8 cellular contexts compared by ENCODE assay signal in the genomic region with DNA sequence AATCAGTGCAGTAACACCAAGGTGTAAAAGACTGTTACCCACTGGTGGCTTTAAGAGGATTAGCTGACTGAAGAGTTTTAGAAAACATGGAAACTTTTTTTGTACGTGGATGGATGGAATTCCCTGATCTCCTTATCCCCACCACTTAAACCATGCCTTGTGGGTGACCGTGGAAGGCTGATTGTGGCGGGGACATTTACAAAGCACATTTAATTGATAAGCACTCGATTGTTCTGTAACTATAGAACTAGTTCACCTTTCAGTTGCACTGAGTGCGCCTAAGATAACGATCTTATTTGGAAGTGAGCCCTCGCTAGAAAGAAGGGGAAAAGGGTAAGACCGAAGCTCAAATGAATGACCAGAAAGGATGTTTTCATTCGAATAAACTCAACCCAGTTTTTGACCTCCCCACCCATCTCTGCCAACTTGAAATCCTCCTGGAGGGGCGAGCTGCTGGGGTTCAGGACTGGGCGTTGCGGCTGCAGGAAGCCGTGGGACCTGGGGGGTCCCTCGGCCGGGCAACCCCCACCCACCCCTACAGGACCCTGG. TPM values are rescaled to one million over a fixed set of nuclear protein-coding genes. Genes with fewer than 3 reads are reported as not detected.
DNase-seq lines count a peak whose midpoint lies in the region; ATAC-seq and TF ChIP-seq lines count a peak whose summit lies in the region.

No MANE protein-coding gene starts in this region.

- H3K36me3 Mint-ChIP-seq in activated T-helper 1 cell treated with anti-CD3 and anti-CD28 coated beads, Interleukin-12 subunit alpha, Interleukin-12 subunit beta, Interleukin-2, Interleukin-4 antibody, amounts not matched to agents 30 ng/mL and 10 ng/mL and 1 ng/mL, durations not matched to agents 14 hours and 24 hours and 36 hours (ENCODE audit: low read depth), result peaks cover 13% of the 10 kb centered on the region

- no peak for TF ChIP-seq CTCF in smooth muscle cell (IDR thresholded peaks at IDR 0.05; ENCODE audit: borderline replicate concordance, insufficient read depth, poor library complexity, severe bottlenecking)

- peaks cover 23% of the 10 kb centered on the region for H3F3A ChIP-seq in smooth muscle cell (ENCODE audit: low read depth)

- H3K9ac ChIP-seq in smooth muscle cell (ENCODE audit: low read depth), result no peak overlapping the region

- peak; percentile 72 for DNase-seq in DMS53 (lab: John Stamatoyannopoulos, UW)
- DNase-seq in HuH-7 (ENCODE audit: low spot score), result peak; percentile 30
- no peak for DNase-seq in activated T-helper 1 cell treated with anti-CD3 and anti-CD28 coated beads, Interleukin-12 subunit alpha, Interleukin-12 subunit beta, Interleukin-2, Interleukin-4 antibody, amounts not matched to agents 30 ng/mL and 10 ng/mL and 1 ng/mL, durations not matched to agents 14 hours and 24 hours and 36 hours (ENCODE audit: low spot score)
- DNase-seq in smooth muscle cell (lab: John Stamatoyannopoulos, UW; ENCODE audit: unreplicated experiment), result no peak
- DNase-seq in activated CD4-positive, CD25-positive, alpha-beta regulatory T cell treated with anti-CD3 and anti-CD28 coated beads, Interleukin-2, amount 50 U/mL, for 72 hours, result no peak
- DNase-seq in iPS-NIHi7 (ENCODE audit: extremely low spot score), result no peak

- H3K27ac Mint-ChIP-seq in activated T-helper 1 cell treated with anti-CD3 and anti-CD28 coated beads, Interleukin-12 subunit alpha, Interleukin-12 subunit beta, Interleukin-2, Interleukin-4 antibody, amounts not matched to agents 30 ng/mL and 10 ng/mL and 1 ng/mL, durations not matched to agents 14 hours and 24 hours and 36 hours, result peak overlapping the region; percentile 98

- no peaks in the 10 kb centered on the region for H3K27me3 Mint-ChIP-seq in activated T-helper 1 cell treated with anti-CD3 and anti-CD28 coated beads, Interleukin-12 subunit alpha, Interleukin-12 subunit beta, Interleukin-2, Interleukin-4 antibody, amounts not matched to agents 30 ng/mL and 10 ng/mL and 1 ng/mL, durations not matched to agents 14 hours and 24 hours and 36 hours (ENCODE audit: insufficient read depth)

- peaks cover 29% of the 10 kb centered on the region for H3K79me2 ChIP-seq in smooth muscle cell (ENCODE audit: low read depth)

- H3K4me1 ChIP-seq in smooth muscle cell (ENCODE audit: low read depth), result peaks cover 7% of the 10 kb centered on the region

- no peaks in the 10 kb centered on the region for H3K9me3 Mint-ChIP-seq in activated T-helper 1 cell treated with anti-CD3 and anti-CD28 coated beads, Interleukin-12 subunit alpha, Interleukin-12 subunit beta, Interleukin-2, Interleukin-4 antibody, amounts not matched to agents 30 ng/mL and 10 ng/mL and 1 ng/mL, durations not matched to agents 14 hours and 24 hours and 36 hours

- H3K9me3 ChIP-seq in smooth muscle cell (replicated peaks; ENCODE audit: low read depth), result no peaks in the 10 kb centered on the region

- peak overlapping the region; percentile 88 for H3K4me3 Mint-ChIP-seq in activated T-helper 1 cell treated with anti-CD3 and anti-CD28 coated beads, Interleukin-12 subunit alpha, Interleukin-12 subunit beta, Interleukin-2, Interleukin-4 antibody, amounts not matched to agents 30 ng/mL and 10 ng/mL and 1 ng/mL, durations not matched to agents 14 hours and 24 hours and 36 hours

- peak overlapping the region; percentile 33 for H3K27ac ChIP-seq in smooth muscle cell (ENCODE audit: low read depth)

- no peaks in the 10 kb centered on the region for H3K36me3 ChIP-seq in smooth muscle cell (ENCODE audit: low read depth)

- H3K4me1 Mint-ChIP-seq in activated T-helper 1 cell treated with anti-CD3 and anti-CD28 coated beads, Interleukin-12 subunit alpha, Interleukin-12 subunit beta, Interleukin-2, Interleukin-4 antibody, amounts not matched to agents 30 ng/mL and 10 ng/mL and 1 ng/mL, durations not matched to agents 14 hours and 24 hours and 36 hours (ENCODE audit: low read depth), result peaks cover 42% of the 10 kb centered on the region

- 2% methylated on average over 14 of the region's 15 CpGs for WGBS in smooth muscle cell (ENCODE audit: low lambda C conversion rate)

- H3K4me3 ChIP-seq in iPS-11a (ENCODE audit: low read depth, low read length), result peak overlapping the region; percentile 60
- H3K4me3 ChIP-seq in smooth muscle cell, result peak overlapping the region; percentile 91

- H2AFZ ChIP-seq in smooth muscle cell (ENCODE audit: low read depth), result peak overlapping the region; percentile 84

- H4K20me1 ChIP-seq in smooth muscle cell (ENCODE audit: low read depth), result peaks cover 3% of the 10 kb centered on the region

- intact Hi-C loops in activated T-helper 1 cell treated with anti-CD3 and anti-CD28 coated beads, Interleukin-12 subunit alpha, Interleukin-12 subunit beta, Interleukin-2, Interleukin-4 antibody, amounts not matched to agents 30 ng/mL and 10 ng/mL and 1 ng/mL, durations not matched to agents 14 hours and 24 hours and 36 hours (cut with micrococcal nuclease), result loop anchor here (1.0 to 5.0 kb wide), 11 partner anchors 10 to 1693 kb away; partner anchors contain the start of genes GNS, HELB, KICS2 and TBK1

- no peak for ATAC-seq in HG03439 (IDR thresholded peaks at IDR 0.05; ENCODE audit: unreplicated experiment)

- H3K27me3 ChIP-seq in smooth muscle cell (ENCODE audit: low read depth), result no peaks in the 10 kb centered on the region

- peak overlapping the region; percentile 99 for H3K4me2 ChIP-seq in smooth muscle cell

RNA-seq across cellular contexts. Expression of gene RASSF3, which starts 0.7 kb away (rescaled TPM):
- total RNA-seq in activated T-helper 1 cell treated with anti-CD3 and anti-CD28 coated beads, Interleukin-12 subunit alpha, Interleukin-12 subunit beta, Interleukin-2, Interleukin-4 antibody, amounts not matched to agents 30 ng/mL and 10 ng/mL and 1 ng/mL, durations not matched to agents 14 hours and 24 hours and 36 hours, result 37.1 and 38.3 TPM in 2 replicates
- total RNA-seq in smooth muscle cell, result 5.0 and 5.6 TPM in 2 replicates
- 1.2 and 1.4 TPM in 2 replicates for polyA plus RNA-seq in smooth muscle cell

Comparison
In these comparisons a context has a peak if more than half of its experiments do, and no peak if none do; other contexts are left out.
1. DNase-seq: peak in DMS53 (single experiment) and HuH-7 (single experiment); none in activated T-helper 1 cell treated with anti-CD3 and anti-CD28 coated beads, Interleukin-12 subunit alpha, Interleukin-12 subunit beta, Interleukin-2, Interleukin-4 antibody, amounts not matched to agents 30 ng/mL and 10 ng/mL and 1 ng/mL, durations not matched to agents 14 hours and 24 hours and 36 hours (single experiment), smooth muscle cell (single experiment), activated CD4-positive, CD25-positive, alpha-beta regulatory T cell treated with anti-CD3 and anti-CD28 coated beads, Interleukin-2, amount 50 U/mL, for 72 hours (single experiment) and iPS-NIHi7 (single experiment).